9 cellular contexts compared by ENCODE assay signal in genomic region chr19:42023121-42023942, GRCh38. TPM values are rescaled to one million over a fixed set of nuclear protein-coding genes. Genes with fewer than 3 reads are reported as not detected.
DNase-seq lines count a peak whose midpoint lies in the region; ATAC-seq, FAIRE-seq and TF ChIP-seq lines count a peak whose summit lies in the region.
"Had no signal": no experiment of that assay in that cellular context is flagged by ENCODE, and none has a peak within 500 bp of the region (broad histone marks: within the 10 kb centered on the region; RNA-seq: fewer than 3 reads in every experiment).

No MANE protein-coding gene starts in this region.

- ATAC-seq in HepG2 = peak; percentile 83
- ATAC-seq in HG03520 (IDR thresholded peaks at IDR 0.05; ENCODE audit: unreplicated experiment) = no peak
- ATAC-seq: left colon had no signal

- no peaks in the 10 kb centered on the region for H3K79me2 ChIP-seq in HepG2 (ENCODE audit: insufficient read depth, low read length)

- no peak for FAIRE-seq in HepG2 (lab: Jason Lieb, UNC)
- FAIRE-seq in GM12892 (lab: Jason Lieb, UNC) = no peak

- in situ Hi-C loops in HepG2 (cut with HindIII; ENCODE audit: extremely low pct_ligation_motif_present, low pct_unique_long_range_greater_than_20kb) = no loop called here

- DNase-seq in DMS53 (lab: John Stamatoyannopoulos, UW) (peak; percentile 73), HT-29 (ENCODE audit: low spot score) (peak; percentile 76), HepG2 (ENCODE audit: low spot score) (peak; percentile 15), GM12892 (ENCODE audit: insufficient read length) (no peak), NCI-H510A treated with DMSO at 0.1 percent for 48 hours (lab: John Stamatoyannopoulos, UW) (no peak)
- DNase-seq in activated CD4-positive, alpha-beta T cell treated with anti-CD3 and anti-CD28 coated beads, Interleukin-2, amount 10 ng/mL, durations not matched to agents 7 days and 5 days = peak; percentile 13
- no peak for DNase-seq in CD8-positive, alpha-beta memory T cell

- peaks cover 8 to 40% of the 10 kb centered on the region in 2 experiments; a peak in 3 of 5 replicates for H3K27me3 ChIP-seq in HepG2 (ENCODE audit: control insufficient read depth in 1 of 2, insufficient read depth in 2 of 2, low read length in 2 of 2)
- peaks cover 7% of the 10 kb centered on the region for H3K27me3 ChIP-seq in CD8-positive, alpha-beta memory T cell (ENCODE audit: insufficient read depth, low read length, poor library complexity, severe bottlenecking)

- intact Hi-C loops in HepG2 (cut with micrococcal nuclease; ENCODE audit: unreplicated experiment) = no loop called here

- CTCF ChIA-PET in activated CD4-positive, alpha-beta T cell treated with anti-CD3 and anti-CD28 coated beads, Interleukin-2, amount 10 ng/mL, durations not matched to agents 7 days and 5 days (lab: Charles Lee) = interaction anchor here (0.7 to 1.8 kb wide), 2 partner anchors 12 to 19 kb away, joined by 3 to 7 read pairs; no protein-coding TSS in a partner anchor
- CTCF ChIA-PET in HepG2 (lab: Yijun Ruan, JAX; ENCODE audit: low intra/inter-chr PET ratio, low total read pairs) = no interaction called here
- CTCF ChIA-PET in CD8-positive, alpha-beta memory T cell (lab: Charles Lee) = no interaction called here

- H3K4me3 ChIP-seq in HepG2 (replicated peaks in 1 of 3; ENCODE audit: insufficient read depth in 1 of 3, low read depth in 2 of 3, low read length in 3 of 3) = no peak overlapping the region
- H3K4me3 ChIP-seq in CD8-positive, alpha-beta memory T cell (ENCODE audit: low read length) = no peak overlapping the region

- no peaks in the 10 kb centered on the region for H3K4me1 Mint-ChIP-seq in activated CD4-positive, alpha-beta T cell treated with anti-CD3 and anti-CD28 coated beads, Interleukin-2, amount 10 ng/mL, durations not matched to agents 7 days and 5 days
- no peaks in the 10 kb centered on the region for H3K4me1 Mint-ChIP-seq in CD8-positive, alpha-beta memory T cell

- no peaks in the 10 kb centered on the region for H3K36me3 Mint-ChIP-seq in activated CD4-positive, alpha-beta T cell treated with anti-CD3 and anti-CD28 coated beads, Interleukin-2, amount 10 ng/mL, durations not matched to agents 7 days and 5 days (ENCODE audit: low read depth)
- H3K36me3 Mint-ChIP-seq in CD8-positive, alpha-beta memory T cell = no peaks in the 10 kb centered on the region

- no peaks in the 10 kb centered on the region for H3K27me3 Mint-ChIP-seq in activated CD4-positive, alpha-beta T cell treated with anti-CD3 and anti-CD28 coated beads, Interleukin-2, amount 10 ng/mL, durations not matched to agents 7 days and 5 days
- H3K27me3 Mint-ChIP-seq in CD8-positive, alpha-beta memory T cell = peaks cover 13 to 41% of the 10 kb centered on the region in 2 donors

- H3K4me3 Mint-ChIP-seq in activated CD4-positive, alpha-beta T cell treated with anti-CD3 and anti-CD28 coated beads, Interleukin-2, amount 10 ng/mL, durations not matched to agents 7 days and 5 days = no peak overlapping the region
- H3K4me3 Mint-ChIP-seq in CD8-positive, alpha-beta memory T cell = no peak overlapping the region

- POLR2A ChIA-PET in activated CD4-positive, alpha-beta T cell treated with anti-CD3 and anti-CD28 coated beads, Interleukin-2, amount 10 ng/mL, durations not matched to agents 7 days and 5 days (lab: Charles Lee) = no interaction called here
- POLR2A ChIA-PET in HepG2 (lab: Yijun Ruan, JAX) = no interaction called here
- POLR2A ChIA-PET in CD8-positive, alpha-beta memory T cell (lab: Charles Lee) = no interaction called here

- no peaks in the 10 kb centered on the region for H3K9me3 ChIP-seq in HepG2 (ENCODE audit: low read length)
- no peaks in the 10 kb centered on the region for H3K9me3 ChIP-seq in CD8-positive, alpha-beta memory T cell (ENCODE audit: low read length)

- H3K4me2 ChIP-seq in HepG2 (ENCODE audit: low read depth, low read length) = no peak overlapping the region

- 22% methylated on average over 15 of the region's 17 CpGs for WGBS in HepG2 (ENCODE audit: low lambda C conversion rate)

- BruUV-seq in HepG2 (replicated peaks; lab: Mats Ljungman, UMichigan) = no TSS peak

- no peak overlapping the region for H3K27ac ChIP-seq in HepG2 (ENCODE audit: extremely low read length, insufficient read depth, low read length)
- no peak overlapping the region for H3K27ac ChIP-seq in CD8-positive, alpha-beta memory T cell (ENCODE audit: low read depth, low read length)

- TF ChIP-seq RAD21 in HepG2 (CRISPR knock-in tag; IDR thresholded peaks at IDR 0.05) = no peak

- no peaks in the 10 kb centered on the region for H3K36me3 ChIP-seq in HepG2 (replicated peaks in 1 of 2; ENCODE audit: control insufficient read depth in 1 of 2, insufficient read depth in 2 of 2, low read length in 2 of 2)
- no peaks in the 10 kb centered on the region for H3K36me3 ChIP-seq in CD8-positive, alpha-beta memory T cell (ENCODE audit: insufficient read depth, low read length)

- TF ChIP-seq EP300 in HepG2 (IDR thresholded peaks at IDR 0.05; ENCODE audit: low read depth in 2 of 2, low read length in 2 of 2) (no peak), HepG2 (CRISPR knock-in tag; IDR thresholded peaks at IDR 0.05; ENCODE audit: borderline replicate concordance) (no peak)

- TF ChIP-seq POLR2A in HepG2 (IDR thresholded peaks at IDR 0.05; ENCODE audit: insufficient read depth in 1 of 2, low read depth in 2 of 2, low read length in 2 of 2) (no peak), GM12892 (IDR thresholded peaks at IDR 0.05; ENCODE audit: low read depth, low read length) (no peak)

- peaks cover 6% of the 10 kb centered on the region; the same call in 1 of the 2 replicates for H3K4me1 ChIP-seq in HepG2 (ENCODE audit: insufficient read depth, low read length)
- H3K4me1 ChIP-seq in CD8-positive, alpha-beta memory T cell (ENCODE audit: insufficient read depth, low read length) = no peaks in the 10 kb centered on the region

- H3K9me3 Mint-ChIP-seq in activated CD4-positive, alpha-beta T cell treated with anti-CD3 and anti-CD28 coated beads, Interleukin-2, amount 10 ng/mL, durations not matched to agents 7 days and 5 days = no peaks in the 10 kb centered on the region
- no peaks in the 10 kb centered on the region for H3K9me3 Mint-ChIP-seq in CD8-positive, alpha-beta memory T cell

- H2AFZ ChIP-seq in HepG2 (ENCODE audit: low read length) = no peak overlapping the region

- H3K9ac ChIP-seq in HepG2 (ENCODE audit: insufficient read depth, low read depth, low read length) = no peak overlapping the region

- no peaks in the 10 kb centered on the region for H4K20me1 ChIP-seq in HepG2 (ENCODE audit: insufficient read depth, low read length)

- no peak overlapping the region for H3K27ac Mint-ChIP-seq in activated CD4-positive, alpha-beta T cell treated with anti-CD3 and anti-CD28 coated beads, Interleukin-2, amount 10 ng/mL, durations not matched to agents 7 days and 5 days
- peak overlapping the region in 1 of 8 donors; percentile 91 for H3K27ac Mint-ChIP-seq in CD8-positive, alpha-beta memory T cell

- TF ChIP-seq CTCF in HepG2 (CRISPR knock-in tag; IDR thresholded peaks at IDR 0.05) = peak; percentile 57

RNA-seq across cellular contexts. Expression of gene ATP1A3, which starts 29.3 kb away (rescaled TPM):
- 0.10 and 0.66 TPM in 2 replicates for total RNA-seq in HT-29 (2014; rRNA removed; shearing (Covaris generic))
- total RNA-seq in activated CD4-positive, alpha-beta T cell treated with anti-CD3 and anti-CD28 coated beads, Interleukin-2, amount 10 ng/mL, durations not matched to agents 7 days and 5 days = 1 to 10 TPM; 1.9 to 2.0 TPM
- 0.04 TPM in 1 of 2 replicates, not detected in the other for total RNA-seq in HepG2 (2016; rRNA removed; fragmentation: Illumina TruSeq; extraction: Trizol)
- total RNA-seq in HepG2 (2016; cell fraction: cytosol; rRNA removed; fragmentation: Illumina TruSeq; extraction: Trizol; ENCODE audit: low read depth) = not detected in 2 replicates
- 0.04 and 0.13 TPM in 2 replicates for total RNA-seq in HepG2 (2016; cell fraction: insoluble cytoplasmic fraction; rRNA removed; fragmentation: Illumina TruSeq; extraction: Trizol)
- total RNA-seq in HepG2 (2016; cell fraction: membrane; rRNA removed; fragmentation: Illumina TruSeq; extraction: Trizol) = 0.12 TPM in 1 of 2 replicates, not detected in the other
- total RNA-seq in HepG2 (2016; cell fraction: nucleus; rRNA removed; fragmentation: Illumina TruSeq; extraction: Trizol) = 0.12 TPM in 1 of 2 replicates, not detected in the other
- polyA plus RNA-seq in HepG2 (2011; rRNA removed) = 0.01 TPM in 1 of 2 replicates, not detected in the other
- 0.01 TPM in 1 of 2 replicates, not detected in the other for polyA plus RNA-seq in HepG2 (2011; cell fraction: cytosol; rRNA removed)
- polyA plus RNA-seq in HepG2 (2011; cell fraction: nucleus; rRNA removed) = not detected in 2 replicates
- polyA plus RNA-seq in HepG2 (2012) = not detected in 2 replicates
- polyA plus RNA-seq in HepG2 (2016; cell fraction: cytosol; fragmentation: Illumina TruSeq; extraction: Trizol; ENCODE audit: low read depth) = 0.03 TPM in 2 replicates
- not detected in 2 replicates for polyA plus RNA-seq in HepG2 (2016; cell fraction: insoluble cytoplasmic fraction; fragmentation: Illumina TruSeq; extraction: Trizol; ENCODE audit: low read depth)
- polyA plus RNA-seq in HepG2 (2016; cell fraction: membrane; fragmentation: Illumina TruSeq; extraction: Trizol; ENCODE audit: low read depth) = 0.07 TPM in 1 of 2 replicates, not detected in the other
- 0.15 and 0.28 TPM in 2 replicates for polyA plus RNA-seq in HepG2 (2016; cell fraction: nucleus; fragmentation: Illumina TruSeq; extraction: Trizol; ENCODE audit: insufficient read depth, low read depth)
- 0.16 TPM in 1 of 2 replicates, not detected in the other for polyA minus RNA-seq in HepG2 (2011; rRNA and poly(A)+ RNA removed; ENCODE audit: low replicate concordance)
- polyA minus RNA-seq in HepG2 (2011; cell fraction: cytosol; rRNA and poly(A)+ RNA removed) = not detected in 2 replicates
- polyA minus RNA-seq in HepG2 (2011; cell fraction: nucleus; rRNA and poly(A)+ RNA removed) = not detected in 2 replicates
- total RNA-seq in CD8-positive, alpha-beta memory T cell = 1 to 10 TPM; 1.9 to 4.1 TPM
- polyA plus RNA-seq in CD8-positive, alpha-beta memory T cell = 8.2 TPM
- polyA plus RNA-seq in GM12892 (2012; ENCODE audit: missing spikeins) = 3.3 TPM

RNA-seq across cellular contexts. Expression of gene GRIK5, which starts 46.7 kb away (rescaled TPM):
- total RNA-seq in HT-29 (2014; rRNA removed; shearing (Covaris generic)) = 0.21 TPM in 1 of 2 replicates, not detected in the other
- total RNA-seq in activated CD4-positive, alpha-beta T cell treated with anti-CD3 and anti-CD28 coated beads, Interleukin-2, amount 10 ng/mL, durations not matched to agents 7 days and 5 days = under 1 TPM; 0.65 to 0.79 TPM
- total RNA-seq in HepG2 (2016; rRNA removed; fragmentation: Illumina TruSeq; extraction: Trizol) = not detected in 2 replicates
- not detected in 2 replicates for total RNA-seq in HepG2 (2016; cell fraction: cytosol; rRNA removed; fragmentation: Illumina TruSeq; extraction: Trizol; ENCODE audit: low read depth)
- not detected in 2 replicates for total RNA-seq in HepG2 (2016; cell fraction: insoluble cytoplasmic fraction; rRNA removed; fragmentation: Illumina TruSeq; extraction: Trizol)
- not detected in 2 replicates for total RNA-seq in HepG2 (2016; cell fraction: membrane; rRNA removed; fragmentation: Illumina TruSeq; extraction: Trizol)
- not detected in 2 replicates for total RNA-seq in HepG2 (2016; cell fraction: nucleus; rRNA removed; fragmentation: Illumina TruSeq; extraction: Trizol)
- 0.05 TPM in 1 of 2 replicates, not detected in the other for polyA plus RNA-seq in HepG2 (2011; rRNA removed)
- 0.03 TPM in 1 of 2 replicates, not detected in the other for polyA plus RNA-seq in HepG2 (2011; cell fraction: cytosol; rRNA removed)
- 0.10 and 0.14 TPM in 2 replicates for polyA plus RNA-seq in HepG2 (2011; cell fraction: nucleus; rRNA removed)
- polyA plus RNA-seq in HepG2 (2012) = not detected in 2 replicates
- polyA plus RNA-seq in HepG2 (2016; cell fraction: cytosol; fragmentation: Illumina TruSeq; extraction: Trizol; ENCODE audit: low read depth) = not detected in 2 replicates
- polyA plus RNA-seq in HepG2 (2016; cell fraction: insoluble cytoplasmic fraction; fragmentation: Illumina TruSeq; extraction: Trizol; ENCODE audit: low read depth) = not detected in 2 replicates
- polyA plus RNA-seq in HepG2 (2016; cell fraction: membrane; fragmentation: Illumina TruSeq; extraction: Trizol; ENCODE audit: low read depth) = not detected in 2 replicates
- polyA plus RNA-seq in HepG2 (2016; cell fraction: nucleus; fragmentation: Illumina TruSeq; extraction: Trizol; ENCODE audit: insufficient read depth, low read depth) = not detected in 2 replicates
- 0.08 and 0.12 TPM in 2 replicates for polyA minus RNA-seq in HepG2 (2011; rRNA and poly(A)+ RNA removed; ENCODE audit: low replicate concordance)
- polyA minus RNA-seq in HepG2 (2011; cell fraction: cytosol; rRNA and poly(A)+ RNA removed) = not detected in 2 replicates
- polyA minus RNA-seq in HepG2 (2011; cell fraction: nucleus; rRNA and poly(A)+ RNA removed) = not detected in 2 replicates
- total RNA-seq in CD8-positive, alpha-beta memory T cell = under 1 TPM; 0.31 to 0.39 TPM
- polyA plus RNA-seq in CD8-positive, alpha-beta memory T cell = not detected
- not detected for polyA plus RNA-seq in GM12892 (2012; ENCODE audit: missing spikeins)

RNA-seq across cellular contexts. Expression of gene ZNF574, which starts 52.6 kb away (rescaled TPM):
- total RNA-seq in HT-29 (2014; rRNA removed; shearing (Covaris generic)) = 44.5 and 48.5 TPM in 2 replicates
- total RNA-seq in activated CD4-positive, alpha-beta T cell treated with anti-CD3 and anti-CD28 coated beads, Interleukin-2, amount 10 ng/mL, durations not matched to agents 7 days and 5 days = 10 to 100 TPM; 14.1 to 15.8 TPM
- total RNA-seq in HepG2 (2016; rRNA removed; fragmentation: Illumina TruSeq; extraction: Trizol) = 7.9 and 8.2 TPM in 2 replicates
- 2.3 and 2.4 TPM in 2 replicates for total RNA-seq in HepG2 (2016; cell fraction: cytosol; rRNA removed; fragmentation: Illumina TruSeq; extraction: Trizol; ENCODE audit: low read depth)
- 7.7 and 8.2 TPM in 2 replicates for total RNA-seq in HepG2 (2016; cell fraction: insoluble cytoplasmic fraction; rRNA removed; fragmentation: Illumina TruSeq; extraction: Trizol)
- total RNA-seq in HepG2 (2016; cell fraction: membrane; rRNA removed; fragmentation: Illumina TruSeq; extraction: Trizol) = 5.2 and 5.9 TPM in 2 replicates
- total RNA-seq in HepG2 (2016; cell fraction: nucleus; rRNA removed; fragmentation: Illumina TruSeq; extraction: Trizol) = 4.3 and 4.9 TPM in 2 replicates
- polyA plus RNA-seq in HepG2 (2011; rRNA removed) = 7.7 and 9.5 TPM in 2 replicates
- polyA plus RNA-seq in HepG2 (2011; cell fraction: cytosol; rRNA removed) = 6.7 and 9.5 TPM in 2 replicates
- 9.5 and 11.0 TPM in 2 replicates for polyA plus RNA-seq in HepG2 (2011; cell fraction: nucleus; rRNA removed)
- polyA plus RNA-seq in HepG2 (2012) = 4.3 and 4.4 TPM in 2 replicates
- 0.51 and 0.69 TPM in 2 replicates for polyA plus RNA-seq in HepG2 (2016; cell fraction: cytosol; fragmentation: Illumina TruSeq; extraction: Trizol; ENCODE audit: low read depth)
- 6.5 and 7.9 TPM in 2 replicates for polyA plus RNA-seq in HepG2 (2016; cell fraction: insoluble cytoplasmic fraction; fragmentation: Illumina TruSeq; extraction: Trizol; ENCODE audit: low read depth)
- polyA plus RNA-seq in HepG2 (2016; cell fraction: membrane; fragmentation: Illumina TruSeq; extraction: Trizol; ENCODE audit: low read depth) = 1.4 TPM in 2 replicates
- 6.0 and 6.3 TPM in 2 replicates for polyA plus RNA-seq in HepG2 (2016; cell fraction: nucleus; fragmentation: Illumina TruSeq; extraction: Trizol; ENCODE audit: insufficient read depth, low read depth)
- 24.3 and 39.3 TPM in 2 replicates for polyA minus RNA-seq in HepG2 (2011; rRNA and poly(A)+ RNA removed; ENCODE audit: low replicate concordance)
- 12.1 and 12.4 TPM in 2 replicates for polyA minus RNA-seq in HepG2 (2011; cell fraction: cytosol; rRNA and poly(A)+ RNA removed)
- 5.8 and 6.5 TPM in 2 replicates for polyA minus RNA-seq in HepG2 (2011; cell fraction: nucleus; rRNA and poly(A)+ RNA removed)
- total RNA-seq in CD8-positive, alpha-beta memory T cell = 10 to 100 TPM; 18.8 to 21.9 TPM
- 24.9 TPM for polyA plus RNA-seq in CD8-positive, alpha-beta memory T cell
- 3.2 TPM for polyA plus RNA-seq in GM12892 (2012; ENCODE audit: missing spikeins)

Comparison
In these comparisons a context has a peak if more than half of its experiments do, and no peak if none do; other contexts are left out.
1. DNase-seq: peak in DMS53 (single experiment), HT-29 (single experiment), activated CD4-positive, alpha-beta T cell treated with anti-CD3 and anti-CD28 coated beads, Interleukin-2, amount 10 ng/mL, durations not matched to agents 7 days and 5 days (single experiment) and HepG2 (single experiment); none in CD8-positive, alpha-beta memory T cell (0 of 5), GM12892 (single experiment) and NCI-H510A treated with DMSO at 0.1 percent for 48 hours (single experiment).